8 cellular contexts compared by ENCODE assay signal in the genomic region with DNA sequence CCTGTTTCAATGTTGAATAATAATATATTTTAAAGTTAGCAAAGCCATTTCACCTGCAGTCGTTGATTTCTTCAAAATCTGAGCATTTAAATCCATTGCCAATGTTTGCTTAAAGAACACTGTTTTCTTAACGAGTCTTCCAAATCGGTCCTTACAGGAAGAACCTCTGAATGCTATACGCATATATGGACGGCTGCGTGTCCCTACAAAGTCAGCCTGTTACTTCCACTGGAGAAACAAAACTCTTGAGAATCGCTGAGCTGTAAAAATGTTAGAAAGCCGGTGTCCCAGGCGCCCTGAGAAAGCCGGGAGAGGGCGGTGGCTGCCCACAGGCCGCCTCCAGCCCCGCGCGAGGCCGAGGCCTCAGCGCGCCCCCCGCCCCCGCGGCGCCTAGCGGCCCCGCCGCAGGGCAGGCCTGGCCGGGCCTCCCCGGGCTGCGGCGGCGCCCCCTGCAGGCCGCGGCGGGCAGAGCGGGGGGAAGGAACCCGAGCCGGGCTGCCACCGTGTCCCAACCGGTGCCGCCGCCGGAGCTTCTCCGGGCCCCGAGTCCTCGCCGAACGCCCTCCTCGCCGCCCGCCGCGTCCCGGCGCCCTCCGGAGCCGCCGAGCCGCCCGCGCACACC. TPM values are rescaled to one million over a fixed set of nuclear protein-coding genes. Genes with fewer than 3 reads are reported as not detected.
A peak's percentile ranks its signal among the peaks of the same experiment; 100 is the strongest.
DNase-seq lines count a peak whose midpoint lies in the region; ATAC-seq and TF ChIP-seq lines count a peak whose summit lies in the region.

A gene with protein sequence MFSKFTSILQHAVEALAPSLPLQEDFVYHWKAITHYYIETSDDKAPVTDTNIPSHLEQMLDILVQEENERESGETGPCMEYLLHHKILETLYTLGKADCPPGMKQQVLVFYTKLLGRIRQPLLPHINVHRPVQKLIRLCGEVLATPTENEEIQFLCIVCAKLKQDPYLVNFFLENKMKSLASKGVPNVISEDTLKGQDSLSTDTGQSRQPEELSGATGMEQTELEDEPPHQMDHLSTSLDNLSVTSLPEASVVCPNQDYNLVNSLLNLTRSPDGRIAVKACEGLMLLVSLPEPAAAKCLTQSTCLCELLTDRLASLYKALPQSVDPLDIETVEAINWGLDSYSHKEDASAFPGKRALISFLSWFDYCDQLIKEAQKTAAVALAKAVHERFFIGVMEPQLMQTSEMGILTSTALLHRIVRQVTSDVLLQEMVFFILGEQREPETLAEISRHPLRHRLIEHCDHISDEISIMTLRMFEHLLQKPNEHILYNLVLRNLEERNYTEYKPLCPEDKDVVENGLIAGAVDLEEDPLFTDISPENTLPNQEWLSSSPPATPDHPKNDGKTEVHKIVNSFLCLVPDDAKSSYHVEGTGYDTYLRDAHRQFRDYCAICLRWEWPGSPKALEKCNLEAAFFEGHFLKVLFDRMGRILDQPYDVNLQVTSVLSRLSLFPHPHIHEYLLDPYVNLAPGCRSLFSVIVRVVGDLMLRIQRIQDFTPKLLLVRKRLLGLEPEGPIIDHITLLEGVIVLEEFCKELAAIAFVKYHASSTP (plus strand): TSS at position 488 of the 622 bp plus-strand sequence. CDS start 299 bp downstream, outside the sequence.

- no peaks in the 10 kb centered on the region for H3F3A ChIP-seq in neural cell (ENCODE audit: insufficient read depth, low read length, poor library complexity, severe bottlenecking)

- H3K27ac ChIP-seq in RWPE2 (ENCODE audit: poor library complexity, severe bottlenecking) (peak within 1 kb of the TSS; percentile 83), neural cell (ENCODE audit: low read length) (peak within 1 kb of the TSS; percentile 73), stomach smooth muscle (ENCODE audit: low read length) (peak within 1 kb of the TSS; percentile 76)

- peaks cover 37% of the 10 kb centered on the region for H3K79me2 ChIP-seq in neural cell (replicated peaks; ENCODE audit: insufficient read depth, low read length)

- TF ChIP-seq EP300 in neural cell (conservative IDR thresholded peaks at IDR 0.05; ENCODE audit: poor library complexity, severe bottlenecking), result no peak

- peak within 1 kb of the TSS; percentile 71 for H3K4me2 ChIP-seq in neural cell (ENCODE audit: low read length)

- TF ChIP-seq CTCF in GM20000 (IDR thresholded peaks at IDR 0.05; ENCODE audit: extremely low read depth, missing control alignments), result peak; percentile 85
- TF ChIP-seq CTCF in RWPE2 (IDR thresholded peaks at IDR 0.05; ENCODE audit: poor library complexity, severe bottlenecking), result peak; percentile 97
- TF ChIP-seq CTCF in fibroblast of the aortic adventitia (IDR thresholded peaks at IDR 0.05; ENCODE audit: insufficient read depth, low read length), result peak; percentile 50
- TF ChIP-seq CTCF in neural cell (IDR thresholded peaks at IDR 0.05; ENCODE audit: poor library complexity, severe bottlenecking), result peak; percentile 73

- no peaks in the 10 kb centered on the region for H3K27me3 ChIP-seq in RWPE2 (ENCODE audit: insufficient read depth, poor library complexity, severe bottlenecking)
- no peaks in the 10 kb centered on the region for H3K27me3 ChIP-seq in neural cell (ENCODE audit: insufficient read depth, low read depth, low read length)
- H3K27me3 ChIP-seq in stomach smooth muscle (ENCODE audit: control insufficient read depth in 1 of 2, insufficient read depth in 2 of 2, low read length in 2 of 2), result no peaks in the 10 kb centered on the region

- peaks cover 31% of the 10 kb centered on the region for H3K4me1 ChIP-seq in RWPE2 (ENCODE audit: insufficient read depth, poor library complexity, severe bottlenecking)
- peaks cover 3% of the 10 kb centered on the region for H3K4me1 ChIP-seq in stomach smooth muscle (ENCODE audit: control insufficient read depth, insufficient read depth, low read length)

- peak; percentile 50 for TF ChIP-seq RAD21 in neural cell (conservative IDR thresholded peaks at IDR 0.05)

- peak within 1 kb of the TSS; percentile 52 for H2AFZ ChIP-seq in neural cell (ENCODE audit: low read depth, low read length)

- H3K9me3 ChIP-seq in RWPE2 (ENCODE audit: severe bottlenecking), result no peaks in the 10 kb centered on the region
- no peaks in the 10 kb centered on the region for H3K9me3 ChIP-seq in neural cell (ENCODE audit: low read length)
- H3K9me3 ChIP-seq in stomach smooth muscle (ENCODE audit: control insufficient read depth in 2 of 2, low read length in 2 of 2), result no peaks in the 10 kb centered on the region

- H4K20me1 ChIP-seq in neural cell (ENCODE audit: insufficient read depth), result no peaks in the 10 kb centered on the region

- H3K9ac ChIP-seq in neural cell (ENCODE audit: low read length) (peak within 1 kb of the TSS; percentile 87), stomach smooth muscle (ENCODE audit: low read length in 2 of 2) (peak within 1 kb of the TSS; percentile 89 to 91)

- no peaks in the 10 kb centered on the region for H3K9me2 ChIP-seq in neural cell (ENCODE audit: insufficient read depth, low read length)

- ATAC-seq in RWPE2 (ENCODE audit: low read depth), result peak; percentile 74

- H3K36me3 ChIP-seq in RWPE2 (ENCODE audit: low read depth) (peaks cover 4% of the 10 kb centered on the region; the same call in 1 of the 2 replicates), neural cell (ENCODE audit: insufficient read depth, low read length) (peaks cover 3% of the 10 kb centered on the region), stomach smooth muscle (ENCODE audit: control insufficient read depth in 2 of 2, insufficient read depth in 2 of 2, low read length in 2 of 2) (no peaks in the 10 kb centered on the region)

- DNase-seq in DMS153 (lab: John Stamatoyannopoulos, UW) (peak; percentile 30), GM20000 (ENCODE audit: low spot score) (peak; percentile 94), HS-5 (ENCODE audit: low read depth) (peak; percentile 26), RWPE2 (ENCODE audit: low spot score) (no peak), fibroblast of the aortic adventitia (ENCODE audit: low read depth) (peak; percentile 66)
- peak; percentile 80 for DNase-seq in activated T-helper 9 cell treated with anti-CD3 and anti-CD28 coated beads, Interleukin-2, amount 50 U/mL, for 16 hours (ENCODE audit: low read depth)

- H3K4me3 ChIP-seq in RWPE2 (ENCODE audit: severe bottlenecking) (peak within 1 kb of the TSS; percentile 95), fibroblast of the aortic adventitia (ENCODE audit: low read depth, low read length) (peak within 1 kb of the TSS; percentile 81), neural cell (ENCODE audit: low read length) (peak within 1 kb of the TSS; percentile 85), stomach smooth muscle (ENCODE audit: low read length in 2 of 2) (peak within 1 kb of the TSS; percentile 89 to 91)

TF ChIP-seq in neural cell, 6 proteins besides CTCF, POLR2A, EP300 and RAD21:
- TF ChIP-seq REST (IDR thresholded peaks at IDR 0.05; ENCODE audit: borderline replicate concordance) (no peak), TAF1 (IDR thresholded peaks at IDR 0.05; ENCODE audit: low read depth) (no peak), MXI1 (conservative IDR thresholded peaks at IDR 0.05; ENCODE audit: poor library complexity, severe bottlenecking) (no peak), POLR2AphosphoS5 (IDR thresholded peaks at IDR 0.05) (peak; percentile 68), EZH2 (IDR thresholded peaks at IDR 0.05; ENCODE audit: borderline replicate concordance, insufficient read depth, low read length, poor library complexity, severe bottlenecking) (no peak), SMC3 (conservative IDR thresholded peaks at IDR 0.05; ENCODE audit: poor library complexity) (peak; percentile 65)

RNA-seq across cellular contexts. Expression of the gene that starts here (rescaled TPM):
- total RNA-seq in fibroblast of the aortic adventitia (ENCODE audit: low replicate concordance), result 36.6 and 54.7 TPM in 2 replicates
- 28.0 and 30.7 TPM in 2 replicates for polyA plus RNA-seq in neural cell
- 55.5 and 63.6 TPM in 2 replicates for polyA minus RNA-seq in neural cell
